1 cellular context compared by ENCODE assay signal in genomic region chr2:27929916-27930486, GRCh38.
TF ChIP-seq lines count a peak whose summit lies in the region.

No MANE protein-coding gene starts in this region.

TF ChIP-seq in A549, 52 proteins besides CTCF, POLR2A, EP300 and RAD21:
- TF ChIP-seq NFE2L2 (conservative IDR thresholded peaks at IDR 0.05; ENCODE audit: low read length) = no peak
- TF ChIP-seq JUN (IDR thresholded peaks at IDR 0.05) = no peak
- no peak for TF ChIP-seq MAFK (IDR thresholded peaks at IDR 0.05; ENCODE audit: partially characterized antibody)
- no peak for TF ChIP-seq HOXA7 (CRISPR knock-in tag; IDR thresholded peaks at IDR 0.05)
- no peak for TF ChIP-seq PBX3 (IDR thresholded peaks at IDR 0.05)
- TF ChIP-seq HMGXB4 (CRISPR knock-in tag; IDR thresholded peaks at IDR 0.05; ENCODE audit: borderline replicate concordance) = no peak
- 0 out of 3 replicates have a peak, but pooled peaks have one; percentile 25 for TF ChIP-seq BCL3 (IDR thresholded peaks at IDR 0.05)
- peak in 1 of 2 experiments; percentile 15; a peak in 1 of 4 replicates for TF ChIP-seq CEBPB (IDR thresholded peaks at IDR 0.05)
